ENCODE assay signal across 1 cellular context in the genomic region with DNA sequence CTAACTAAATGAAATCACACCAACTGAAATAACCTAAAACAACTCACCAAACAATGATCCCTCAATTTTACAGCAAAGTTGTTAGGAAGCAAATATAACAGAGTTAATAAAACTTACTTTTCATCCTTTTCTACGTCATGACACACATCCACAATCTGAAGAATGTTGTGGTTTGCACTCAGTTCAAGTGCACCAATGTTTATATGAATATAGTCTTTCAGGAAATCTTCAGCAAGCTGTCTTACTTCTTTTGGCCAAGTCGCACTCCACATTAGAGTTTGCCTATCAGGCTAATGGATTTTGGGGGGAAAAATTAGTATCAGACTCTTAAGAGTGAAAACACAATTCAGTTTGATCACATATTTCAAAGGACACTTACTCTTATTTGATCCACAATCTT.
TF ChIP-seq lines count a peak whose summit lies in the region.

No MANE protein-coding gene starts in this region.

TF ChIP-seq in HepG2, 621 proteins besides CTCF, POLR2A, EP300 and RAD21:
- TF ChIP-seq, protein P1, sequence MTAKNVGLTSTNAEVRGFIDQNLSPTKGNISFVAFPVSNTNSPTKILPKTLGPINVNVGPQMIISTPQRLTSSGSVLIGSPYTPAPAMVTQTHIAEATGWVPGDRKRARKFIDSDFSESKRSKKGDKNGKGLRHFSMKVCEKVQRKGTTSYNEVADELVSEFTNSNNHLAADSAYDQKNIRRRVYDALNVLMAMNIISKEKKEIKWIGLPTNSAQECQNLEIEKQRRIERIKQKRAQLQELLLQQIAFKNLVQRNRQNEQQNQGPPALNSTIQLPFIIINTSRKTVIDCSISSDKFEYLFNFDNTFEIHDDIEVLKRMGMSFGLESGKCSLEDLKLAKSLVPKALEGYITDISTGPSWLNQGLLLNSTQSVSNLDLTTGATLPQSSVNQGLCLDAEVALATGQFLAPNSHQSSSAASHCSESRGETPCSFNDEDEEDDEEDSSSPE (CRISPR knock-in tag; IDR thresholded peaks at IDR 0.05) = no peak
- TF ChIP-seq SUZ12 (IDR thresholded peaks at IDR 0.05; ENCODE audit: low read depth, low read length) = no peak
- TF ChIP-seq RBFOX2 (IDR thresholded peaks at IDR 0.05; ENCODE audit: low read depth, low read length) = 0 out of 2 replicates have a peak, but pooled peaks have one; percentile 19
- TF ChIP-seq AGO2 (optimal IDR thresholded peaks at IDR 0.05; ENCODE audit: low read depth, low read length) = peak; percentile 39
- TF ChIP-seq SNRNP70 (IDR thresholded peaks at IDR 0.05; ENCODE audit: low read depth, low read length) = no peak
- TF ChIP-seq NFE2L2 (IDR thresholded peaks at IDR 0.05; ENCODE audit: low read length) = no peak
- TF ChIP-seq ZNF589 (CRISPR knock-in tag; conservative IDR thresholded peaks at IDR 0.05) = 0 out of 2 replicates have a peak, but pooled peaks have one; percentile 30
- TF ChIP-seq, protein P2, sequence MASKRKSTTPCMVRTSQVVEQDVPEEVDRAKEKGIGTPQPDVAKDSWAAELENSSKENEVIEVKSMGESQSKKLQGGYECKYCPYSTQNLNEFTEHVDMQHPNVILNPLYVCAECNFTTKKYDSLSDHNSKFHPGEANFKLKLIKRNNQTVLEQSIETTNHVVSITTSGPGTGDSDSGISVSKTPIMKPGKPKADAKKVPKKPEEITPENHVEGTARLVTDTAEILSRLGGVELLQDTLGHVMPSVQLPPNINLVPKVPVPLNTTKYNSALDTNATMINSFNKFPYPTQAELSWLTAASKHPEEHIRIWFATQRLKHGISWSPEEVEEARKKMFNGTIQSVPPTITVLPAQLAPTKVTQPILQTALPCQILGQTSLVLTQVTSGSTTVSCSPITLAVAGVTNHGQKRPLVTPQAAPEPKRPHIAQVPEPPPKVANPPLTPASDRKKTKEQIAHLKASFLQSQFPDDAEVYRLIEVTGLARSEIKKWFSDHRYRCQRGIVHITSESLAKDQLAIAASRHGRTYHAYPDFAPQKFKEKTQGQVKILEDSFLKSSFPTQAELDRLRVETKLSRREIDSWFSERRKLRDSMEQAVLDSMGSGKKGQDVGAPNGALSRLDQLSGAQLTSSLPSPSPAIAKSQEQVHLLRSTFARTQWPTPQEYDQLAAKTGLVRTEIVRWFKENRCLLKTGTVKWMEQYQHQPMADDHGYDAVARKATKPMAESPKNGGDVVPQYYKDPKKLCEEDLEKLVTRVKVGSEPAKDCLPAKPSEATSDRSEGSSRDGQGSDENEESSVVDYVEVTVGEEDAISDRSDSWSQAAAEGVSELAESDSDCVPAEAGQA (IDR thresholded peaks at IDR 0.05; ENCODE audit: low read depth) = no peak
- TF ChIP-seq, protein P2 (CRISPR knock-in tag; IDR thresholded peaks at IDR 0.05; ENCODE audit: borderline replicate concordance) = no peak
- no peak for TF ChIP-seq MEIS1 (CRISPR knock-in tag; IDR thresholded peaks at IDR 0.05; ENCODE audit: borderline replicate concordance)
